11 cellular contexts compared by ENCODE assay signal in genomic region chr13:49499889-49500660, GRCh38. TPM values are rescaled to one million over a fixed set of nuclear protein-coding genes. Genes with fewer than 3 reads are reported as not detected.
DNase-seq lines count a peak whose midpoint lies in the region; ATAC-seq and TF ChIP-seq lines count a peak whose summit lies in the region.
"Had no signal": no experiment of that assay in that cellular context is flagged by ENCODE, and none has a peak within 500 bp of the region (broad histone marks: within the 10 kb centered on the region; RNA-seq: fewer than 3 reads in every experiment).

No MANE protein-coding gene starts in this region.

- TF ChIP-seq EP300 in stomach (IDR thresholded peaks at IDR 0.05): no peak

- H3K4me1 Mint-ChIP-seq in activated CD4-positive, alpha-beta T cell treated with anti-CD3 and anti-CD28 coated beads, Interleukin-2, amount 10 ng/mL, durations not matched to agents 7 days and 5 days: peaks cover 52% of the 10 kb centered on the region
- H3K4me1 Mint-ChIP-seq in activated CD8-positive, alpha-beta T cell treated with anti-CD3 and anti-CD28 coated beads, Interleukin-2, amount 10 ng/mL, durations not matched to agents 7 days and 5 days (ENCODE audit: low read depth): peaks cover 41% of the 10 kb centered on the region

- H3K9me3 Mint-ChIP-seq in activated CD4-positive, alpha-beta T cell treated with anti-CD3 and anti-CD28 coated beads, Interleukin-2, amount 10 ng/mL, durations not matched to agents 7 days and 5 days: no peaks in the 10 kb centered on the region
- no peaks in the 10 kb centered on the region for H3K9me3 Mint-ChIP-seq in activated CD8-positive, alpha-beta T cell treated with anti-CD3 and anti-CD28 coated beads, Interleukin-2, amount 10 ng/mL, durations not matched to agents 7 days and 5 days (ENCODE audit: insufficient read depth)

- no peak overlapping the region for H3K4me3 Mint-ChIP-seq in activated CD4-positive, alpha-beta T cell treated with anti-CD3 and anti-CD28 coated beads, Interleukin-2, amount 10 ng/mL, durations not matched to agents 7 days and 5 days
- H3K4me3 Mint-ChIP-seq in activated CD8-positive, alpha-beta T cell treated with anti-CD3 and anti-CD28 coated beads, Interleukin-2, amount 10 ng/mL, durations not matched to agents 7 days and 5 days: no peak overlapping the region

- intact Hi-C loops in stomach (cut with DNase I; ENCODE audit: low total_unique reads): no loop called here

- peaks cover 0 to 12% (median 7%) of the 10 kb centered on the region in 4 donors for H3K36me3 ChIP-seq in stomach
- H3K36me3 ChIP-seq: prostate gland had no signal

- no peak for TF ChIP-seq CTCF in WI38 (IDR thresholded peaks at IDR 0.05; ENCODE audit: low read depth, low read length)
- TF ChIP-seq CTCF in stomach (IDR thresholded peaks at IDR 0.05): no peak

- WGBS in stomach, 5 donors: 56 to 77% (median 72%) methylated on average over 6 of the region's 6 CpGs

- no peaks in the 10 kb centered on the region for H3K27me3 Mint-ChIP-seq in activated CD4-positive, alpha-beta T cell treated with anti-CD3 and anti-CD28 coated beads, Interleukin-2, amount 10 ng/mL, durations not matched to agents 7 days and 5 days
- no peaks in the 10 kb centered on the region for H3K27me3 Mint-ChIP-seq in activated CD8-positive, alpha-beta T cell treated with anti-CD3 and anti-CD28 coated beads, Interleukin-2, amount 10 ng/mL, durations not matched to agents 7 days and 5 days (ENCODE audit: low read depth)

- no peaks in the 10 kb centered on the region for H3K9me3 ChIP-seq in stomach
- H3K9me3 ChIP-seq: prostate gland had no signal

- peaks cover 0 to 43% (median 19%) of the 10 kb centered on the region in 4 donors for H3K4me1 ChIP-seq in stomach
- H3K4me1 ChIP-seq: prostate gland had no signal

- peak overlapping the region; percentile 26 for H3K27ac Mint-ChIP-seq in activated CD4-positive, alpha-beta T cell treated with anti-CD3 and anti-CD28 coated beads, Interleukin-2, amount 10 ng/mL, durations not matched to agents 7 days and 5 days
- H3K27ac Mint-ChIP-seq in activated CD8-positive, alpha-beta T cell treated with anti-CD3 and anti-CD28 coated beads, Interleukin-2, amount 10 ng/mL, durations not matched to agents 7 days and 5 days: no peak overlapping the region

- CTCF ChIA-PET in activated CD4-positive, alpha-beta T cell treated with anti-CD3 and anti-CD28 coated beads, Interleukin-2, amount 10 ng/mL, durations not matched to agents 7 days and 5 days (lab: Charles Lee): no interaction called here
- CTCF ChIA-PET in activated CD8-positive, alpha-beta T cell treated with anti-CD3 and anti-CD28 coated beads, Interleukin-2, amount 10 ng/mL, durations not matched to agents 7 days and 5 days (lab: Charles Lee): no interaction called here

- H3K36me3 Mint-ChIP-seq in activated CD4-positive, alpha-beta T cell treated with anti-CD3 and anti-CD28 coated beads, Interleukin-2, amount 10 ng/mL, durations not matched to agents 7 days and 5 days (ENCODE audit: low read depth): peaks cover 49% of the 10 kb centered on the region
- peaks cover 55% of the 10 kb centered on the region for H3K36me3 Mint-ChIP-seq in activated CD8-positive, alpha-beta T cell treated with anti-CD3 and anti-CD28 coated beads, Interleukin-2, amount 10 ng/mL, durations not matched to agents 7 days and 5 days (ENCODE audit: low read depth)

- no peak for ATAC-seq in activated CD8-positive, alpha-beta T cell treated with anti-CD3 and anti-CD28 coated beads, Interleukin-2, amount 10 ng/mL, durations not matched to agents 7 days and 5 days

- POLR2A ChIA-PET in activated CD4-positive, alpha-beta T cell treated with anti-CD3 and anti-CD28 coated beads, Interleukin-2, amount 10 ng/mL, durations not matched to agents 7 days and 5 days (lab: Charles Lee): interaction anchor here (0.5 kb wide), 1 partner anchor 20 kb away, joined by 5 read pairs; no protein-coding TSS in a partner anchor
- POLR2A ChIA-PET in activated CD8-positive, alpha-beta T cell treated with anti-CD3 and anti-CD28 coated beads, Interleukin-2, amount 10 ng/mL, durations not matched to agents 7 days and 5 days (lab: Charles Lee): no interaction called here

- no peak overlapping the region for H3K27ac ChIP-seq in epithelial cell of prostate
- H3K27ac ChIP-seq in stomach: peak overlapping the region in 3 of 5 donors; percentile 26 to 49 (median 45)
- H3K27ac ChIP-seq: prostate gland had no signal

- no peak for TF ChIP-seq POLR2A in stomach (IDR thresholded peaks at IDR 0.05)

- no peaks in the 10 kb centered on the region for H3K27me3 ChIP-seq in stomach

- H3K4me3 ChIP-seq in WI38 (ENCODE audit: low read depth, low read length) (peak overlapping the region; percentile 28), stomach (no peak overlapping the region)
- H3K4me3 ChIP-seq: prostate gland had no signal

- no peak for DNase-seq in activated CD4-positive, alpha-beta T cell treated with anti-CD3 and anti-CD28 coated beads, Interleukin-2, amount 10 ng/mL, durations not matched to agents 7 days and 5 days
- no peak for DNase-seq in activated CD4-positive, alpha-beta T cell treated with anti-CD3 and anti-CD28 coated beads, Interleukin-2, amount 50 U/mL, for 1 hour
- DNase-seq in epithelial cell of prostate (ENCODE audit: low read depth, low spot score) (peak; percentile 8), stomach (no peak), NCI-H345 treated with DMSO at 0.1 percent for 48 hours (lab: John Stamatoyannopoulos, UW; ENCODE audit: unreplicated experiment) (no peak), NCI-H82 treated with DMSO at 0.1 percent for 48 hours (lab: John Stamatoyannopoulos, UW; ENCODE audit: unreplicated experiment) (no peak)
- no peak for DNase-seq in activated CD8-positive, alpha-beta T cell treated with anti-CD3 and anti-CD28 coated beads, Interleukin-2, amount 10 ng/mL, durations not matched to agents 7 days and 5 days
- DNase-seq: NCI-H526 treated with DMSO at 0.1 percent for 48 hours; stimulated activated naive CD4-positive, alpha-beta T cell had no signal

RNA-seq across cellular contexts. Expression of gene PHF11, which starts 4.3 kb away (rescaled TPM):
- 100 to 1,000 TPM; 130 to 144 TPM for total RNA-seq in activated CD4-positive, alpha-beta T cell treated with anti-CD3 and anti-CD28 coated beads, Interleukin-2, amount 10 ng/mL, durations not matched to agents 7 days and 5 days
- 100 to 1,000 TPM in 1 of 5 donors, 10 to 100 TPM in 4; 18.2 to 140 (median 50.0) TPM for total RNA-seq in stomach
- 10 to 100 TPM; 28.6 to 68.5 (median 54.2) TPM for polyA plus RNA-seq in stomach
- total RNA-seq in activated CD8-positive, alpha-beta T cell treated with anti-CD3 and anti-CD28 coated beads, Interleukin-2, amount 10 ng/mL, durations not matched to agents 7 days and 5 days: 10 to 100 TPM; 93.4 to 94.8 TPM

RNA-seq across cellular contexts. Expression of gene SETDB2, which starts 56.0 kb away (rescaled TPM):
- 10 to 100 TPM; 15.6 to 18.7 TPM for total RNA-seq in activated CD4-positive, alpha-beta T cell treated with anti-CD3 and anti-CD28 coated beads, Interleukin-2, amount 10 ng/mL, durations not matched to agents 7 days and 5 days
- total RNA-seq in stomach: 10 to 100 TPM in 3 of 5 donors, 1 to 10 TPM in 2; 3.5 to 28.6 (median 13.5) TPM
- 1 to 10 TPM; 3.4 to 6.6 (median 3.5) TPM for polyA plus RNA-seq in stomach
- 10 to 100 TPM; 13.5 to 15.1 TPM for total RNA-seq in activated CD8-positive, alpha-beta T cell treated with anti-CD3 and anti-CD28 coated beads, Interleukin-2, amount 10 ng/mL, durations not matched to agents 7 days and 5 days

RNA-seq across cellular contexts. Expression of gene CAB39L, which starts 56.2 kb away (rescaled TPM):
- 1 to 10 TPM; 3.1 to 3.5 TPM for total RNA-seq in activated CD4-positive, alpha-beta T cell treated with anti-CD3 and anti-CD28 coated beads, Interleukin-2, amount 10 ng/mL, durations not matched to agents 7 days and 5 days
- 10 to 100 TPM; 29.3 to 61.6 (median 45.5) TPM for total RNA-seq in stomach
- 10 to 100 TPM; 11.4 to 20.2 (median 12.0) TPM for polyA plus RNA-seq in stomach
- 1 to 10 TPM; 2.3 to 2.6 TPM for total RNA-seq in activated CD8-positive, alpha-beta T cell treated with anti-CD3 and anti-CD28 coated beads, Interleukin-2, amount 10 ng/mL, durations not matched to agents 7 days and 5 days

Comparison
In these comparisons a context has a peak if more than half of its experiments do, and no peak if none do; other contexts are left out.
1. RNA of gene CAB39L, which starts 56.2 kb away (total RNA-seq): 29.3 to 61.6 TPM in stomach; 3.1 to 3.5 TPM in activated CD4-positive, alpha-beta T cell treated with anti-CD3 and anti-CD28 coated beads, Interleukin-2, amount 10 ng/mL, durations not matched to agents 7 days and 5 days and 2.3 to 2.6 TPM in activated CD8-positive, alpha-beta T cell treated with anti-CD3 and anti-CD28 coated beads, Interleukin-2, amount 10 ng/mL, durations not matched to agents 7 days and 5 days; every median in the first group is over 4 times any median in the second.